In the genomic region with DNA sequence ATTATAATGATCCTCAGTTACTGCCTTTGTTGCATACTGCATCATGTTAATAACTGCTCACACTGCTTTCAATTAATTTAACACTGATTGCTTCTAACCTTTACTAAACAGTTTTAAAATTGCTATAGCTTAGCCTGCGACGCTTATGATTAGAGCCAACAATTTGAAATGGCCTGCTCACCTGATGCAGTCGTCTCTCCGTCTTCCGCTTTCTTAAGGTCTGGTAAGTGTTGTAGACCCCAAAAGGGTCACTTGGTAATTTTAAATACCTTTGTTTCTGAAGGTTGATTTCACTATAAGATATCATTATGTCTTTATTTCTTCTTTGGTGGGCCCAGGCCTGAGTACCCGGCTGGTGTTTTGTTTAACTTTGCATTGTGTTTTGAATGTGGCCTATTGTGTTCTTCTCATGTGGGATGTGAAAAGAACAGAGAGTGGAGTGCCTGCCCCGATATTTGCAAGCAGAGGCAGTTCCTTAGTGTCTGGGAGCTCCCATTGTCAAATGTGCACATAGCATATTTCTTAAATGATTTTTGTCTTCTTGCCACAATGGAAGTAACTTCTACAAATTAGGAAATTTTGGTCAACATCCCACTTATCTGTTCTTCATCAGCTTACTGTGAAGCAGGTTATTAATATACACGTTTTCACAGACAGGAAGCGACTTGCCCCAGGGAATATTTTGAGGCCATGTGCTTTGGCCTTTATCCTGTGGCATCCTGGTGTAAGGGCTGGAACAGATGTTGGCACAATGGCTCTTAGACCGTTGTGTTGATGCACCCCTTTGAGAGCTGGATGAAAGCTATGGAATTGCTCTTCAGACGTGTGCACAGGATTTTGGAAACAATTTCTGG, we compare ENCODE assay signal across 14 cellular contexts. TPM values are rescaled to one million over a fixed set of nuclear protein-coding genes. Genes with fewer than 3 reads are reported as not detected.
DNase-seq lines count a peak whose midpoint lies in the region; ATAC-seq and TF ChIP-seq lines count a peak whose summit lies in the region.
"Had no signal": no experiment of that assay in that cellular context is flagged by ENCODE, and none has a peak within 500 bp of the region (broad histone marks: within the 10 kb centered on the region; RNA-seq: fewer than 3 reads in every experiment).

No MANE protein-coding gene starts in this region.

- no peak overlapping the region for H2BK5ac ChIP-seq in mesenchymal stem cell (ENCODE audit: low read depth, low read length, poor library complexity, severe bottlenecking)

- POLR2A ChIA-PET in A673 (lab: Charles Lee; ENCODE audit: low non-redundant PET) = no interaction called here

- peaks cover 24% of the 10 kb centered on the region for H3K4me1 ChIP-seq in A673 (ENCODE audit: insufficient read depth, low read length, poor library complexity, severe bottlenecking)
- peaks cover 5% of the 10 kb centered on the region for H3K4me1 ChIP-seq in mesenchymal stem cell (ENCODE audit: control insufficient read depth, insufficient read depth, low read depth, low read length)

- no peak overlapping the region for H4K8ac ChIP-seq in mesenchymal stem cell (ENCODE audit: low read length)

- intact Hi-C loops in A673 (cut with micrococcal nuclease; ENCODE audit: unreplicated experiment) = loop anchor here (10.0 kb wide), 1 partner anchor 319 kb away; a partner anchor contains a TSS

- H3K9ac ChIP-seq in mesenchymal stem cell (ENCODE audit: low read length) = no peak overlapping the region

- H3K4me3 ChIP-seq in A673 (ENCODE audit: low read depth, low read length, poor library complexity, severe bottlenecking) (no peak overlapping the region), GM12864 (ENCODE audit: low read depth, low read length) (peak overlapping the region; percentile 5; the same call in 1 of the 2 replicates), mesenchymal stem cell (ENCODE audit: insufficient read depth in 1 of 2, low read depth in 1 of 2, low read length in 2 of 2) (no peak overlapping the region)
- H3K4me3 ChIP-seq: gastroesophageal sphincter had no signal

- peak overlapping the region in 1 of 2 experiments; percentile 66 for H2BK12ac ChIP-seq in mesenchymal stem cell (ENCODE audit: low read length in 2 of 2)

- no peak for TF ChIP-seq CTCF in A673 (conservative IDR thresholded peaks at IDR 0.05; ENCODE audit: low read depth, low read length)
- TF ChIP-seq CTCF in GM12864 (IDR thresholded peaks at IDR 0.05; ENCODE audit: low read depth, low read length, missing control alignments) = no peak
- no peak for TF ChIP-seq CTCF in VCaP (conservative IDR thresholded peaks at IDR 0.05)

- WGBS in mesenchymal stem cell = 85% methylated on average over 10 of the region's 11 CpGs

- peaks cover 18% of the 10 kb centered on the region for H3K79me1 ChIP-seq in mesenchymal stem cell (replicated peaks; ENCODE audit: low read length, poor library complexity, severe bottlenecking)

- CTCF ChIA-PET in A673 (lab: Charles Lee) = no interaction called here

- no peak overlapping the region for H3K23ac ChIP-seq in mesenchymal stem cell (ENCODE audit: low read length in 2 of 2)

- no peak overlapping the region for H2BK120ac ChIP-seq in mesenchymal stem cell (ENCODE audit: low read depth, low read length)

- H3K27me3 ChIP-seq in A673 (replicated peaks; ENCODE audit: insufficient read depth, low read depth, low read length, poor library complexity) (no peaks in the 10 kb centered on the region), mesenchymal stem cell (ENCODE audit: control insufficient read depth in 1 of 2, insufficient read depth in 1 of 2, low read length in 2 of 2) (no peaks in the 10 kb centered on the region)
- H3K27me3 ChIP-seq: gastroesophageal sphincter, upper lobe of left lung had no signal

- H4K91ac ChIP-seq in mesenchymal stem cell (ENCODE audit: low read length) = no peak overlapping the region

- no peak overlapping the region for H2AK5ac ChIP-seq in mesenchymal stem cell (ENCODE audit: low read length, severe bottlenecking)

- no peak overlapping the region for H2AFZ ChIP-seq in mesenchymal stem cell (ENCODE audit: low read depth, low read length)

- H3K18ac ChIP-seq in mesenchymal stem cell (ENCODE audit: low read depth in 1 of 2, low read length in 2 of 2) = no peak overlapping the region

- no peaks in the 10 kb centered on the region for H3K9me3 ChIP-seq in A673 (ENCODE audit: low read depth, low read length, poor library complexity, severe bottlenecking)
- H3K9me3 ChIP-seq in mesenchymal stem cell (ENCODE audit: control insufficient read depth, low read length) = no peaks in the 10 kb centered on the region
- H3K9me3 ChIP-seq: gastroesophageal sphincter, lower lobe of right lung, upper lobe of left lung had no signal

- DNase-seq in A673 (ENCODE audit: low spot score) (peak; percentile 15), GM12864 (ENCODE audit: low read depth) (no peak), mesenchymal stem cell (no peak), HuH-7 (ENCODE audit: low spot score) (no peak)
- DNase-seq in activated effector memory CD4-positive, alpha-beta T cell treated with anti-CD3 and anti-CD28 coated beads, Interleukin-2, amount 50 U/mL, for 16 hours = no peak
- DNase-seq: activated naive CD4-positive, alpha-beta T cell treated with anti-CD3 and anti-CD28 coated beads, Interleukin-2, amount 10 ng/mL, durations not matched to agents 7 days and 5 days; lower lobe of right lung; MM.1S; NCI-H510A; upper lobe of left lung had no signal

- H3K36me3 ChIP-seq in A673 (ENCODE audit: insufficient read depth, low read length, poor library complexity, severe bottlenecking) (no peaks in the 10 kb centered on the region), mesenchymal stem cell (ENCODE audit: control insufficient read depth in 1 of 2, insufficient read depth in 2 of 2, low read depth in 1 of 2, low read length in 2 of 2) (peaks cover 0 to 6% of the 10 kb centered on the region in 2 experiments)
- H3K36me3 ChIP-seq: gastroesophageal sphincter, lower lobe of right lung had no signal

- ATAC-seq in GM18498 (IDR thresholded peaks at IDR 0.05; ENCODE audit: unreplicated experiment) (no peak), HG02938 (IDR thresholded peaks at IDR 0.05; ENCODE audit: unreplicated experiment) (no peak)
- ATAC-seq: gastroesophageal sphincter, lower lobe of right lung had no signal

- H3K14ac ChIP-seq in mesenchymal stem cell (ENCODE audit: low read length in 2 of 2) = no peak overlapping the region

- peak overlapping the region; percentile 16 for H3K4me2 ChIP-seq in mesenchymal stem cell (ENCODE audit: low read length, poor library complexity, severe bottlenecking)

- no TSS peak for BruUV-seq in A673 (replicated peaks; lab: Mats Ljungman, UMichigan)

- peak overlapping the region in 1 of 2 experiments; percentile 37 for H3K4ac ChIP-seq in mesenchymal stem cell (ENCODE audit: low read depth in 1 of 2, low read length in 2 of 2)

- no peak overlapping the region for H2BK15ac ChIP-seq in mesenchymal stem cell (ENCODE audit: low read depth, poor library complexity, severe bottlenecking)

- H3K27ac ChIP-seq in A673 (ENCODE audit: low read depth, low read length, poor library complexity, severe bottlenecking) = no peak overlapping the region
- H3K27ac ChIP-seq in VCaP = peak overlapping the region; percentile 92
- H3K27ac ChIP-seq in mesenchymal stem cell (ENCODE audit: low read length, poor library complexity, severe bottlenecking) = no peak overlapping the region
- H3K27ac ChIP-seq: gastroesophageal sphincter, lower lobe of right lung had no signal

RNA-seq across cellular contexts. Expression of a gene that starts 2.9 kb away (rescaled TPM):
- 50.6 and 62.4 TPM in 2 replicates for total RNA-seq in A673 (2021)
- polyA plus RNA-seq in mesenchymal stem cell (2013, experiment 1 of 2) = 40.3 TPM
- 38.8 TPM for polyA plus RNA-seq in mesenchymal stem cell (2013, experiment 2 of 2)

RNA-seq across cellular contexts. Expression of a gene that starts 3.1 kb away (rescaled TPM):
- 39.6 and 40.1 TPM in 2 replicates for total RNA-seq in A673 (2021)
- 95.1 TPM for polyA plus RNA-seq in mesenchymal stem cell (2013, experiment 1 of 2)
- 104 TPM for polyA plus RNA-seq in mesenchymal stem cell (2013, experiment 2 of 2)
